ENCODE assay signal across 28 cellular contexts in genomic region chr18:44568343-44568742, GRCh38.
"Had no signal": no experiment of that assay in that cellular context is flagged by ENCODE, and none has a peak within 500 bp of the region (broad histone marks: within the 10 kb centered on the region; RNA-seq: fewer than 3 reads in every experiment).

No MANE protein-coding gene starts in this region.

- H3K4me1 ChIP-seq: adrenal gland, left ventricle myocardium inferior, stomach had no signal

- H3K4me3 Mint-ChIP-seq: activated B cell treated with CpG ODN at 0.5 μM for 24 hours; activated CD4-positive, alpha-beta T cell treated with anti-CD3 and anti-CD28 coated beads for 36 hours; activated naive CD8-positive, alpha-beta T cell; brain; effector memory CD8-positive, alpha-beta T cell; mesothelial cell of epicardium; naive B cell; stimulated activated naive B cell treated with anti-CD40 and anti-IgM and Interleukin-4, amounts not matched to agents 10 μg/mL and 1 μg/mL and 100 μg/mL, for 72 hours; T-helper 2 cell treated with Interferon-gamma antibody and Interleukin-4, amounts not matched to agents 5 μg/mL and 100 μg/mL, for 36 hours had no signal

- FAIRE-seq: islet of Langerhans had no signal

- H3K27ac Mint-ChIP-seq: activated B cell treated with CpG ODN at 0.5 μM for 24 hours; activated CD4-positive, alpha-beta T cell treated with anti-CD3 and anti-CD28 coated beads for 36 hours; activated naive CD8-positive, alpha-beta T cell; brain; effector memory CD8-positive, alpha-beta T cell; mesothelial cell of epicardium; progenitor cell of endocrine pancreas; stimulated activated naive B cell treated with anti-CD40 and anti-IgM and Interleukin-4, amounts not matched to agents 10 μg/mL and 1 μg/mL and 100 μg/mL, for 72 hours; T-helper 2 cell treated with Interferon-gamma antibody and Interleukin-4, amounts not matched to agents 5 μg/mL and 100 μg/mL, for 36 hours had no signal

- H3K4me1 Mint-ChIP-seq: activated B cell treated with CpG ODN at 0.5 μM for 24 hours; activated CD4-positive, alpha-beta T cell treated with anti-CD3 and anti-CD28 coated beads for 36 hours; brain had no signal

- H3K4me3 ChIP-seq: adrenal gland, left ventricle myocardium inferior, lung, ovary, stomach, tibial artery had no signal

- H3K9me3 Mint-ChIP-seq: activated B cell treated with CpG ODN at 0.5 μM for 24 hours; effector memory CD8-positive, alpha-beta T cell; T-helper 2 cell treated with Interferon-gamma antibody and Interleukin-4, amounts not matched to agents 5 μg/mL and 100 μg/mL, for 36 hours had no signal

- H3K9me3 ChIP-seq: adrenal gland, left ventricle myocardium inferior, ovary, stomach, tibial artery had no signal

- DNase-seq: activated B cell treated with CpG ODN at 0.5 μM for 24 hours; activated CD4-positive, alpha-beta T cell treated with anti-CD3 and anti-CD28 coated beads for 36 hours; activated CD4-positive, alpha-beta T cell treated with anti-CD3 and anti-CD28 coated beads, Interleukin-2, amount 50 U/mL, for 4 hours; activated CD8-positive, alpha-beta memory T cell treated with anti-CD3 and anti-CD28 coated beads for 24 hours; activated effector memory CD4-positive, alpha-beta T cell treated with Interleukin-2 at 50 U/mL for 16 hours; activated naive CD4-positive, alpha-beta T cell treated with Interleukin-2 at 50 U/mL for 16 hours; adrenal gland; aorta; caudate nucleus; cortex of kidney; effector memory CD8-positive, alpha-beta T cell; foreskin melanocyte; left ventricle myocardium inferior; naive B cell; ovary; stimulated activated CD4-positive, alpha-beta T cell treated with anti-CD3 and anti-CD28 coated beads, Interleukin-15, amount 100 ng/mL, for 24 hours; stimulated activated CD4-positive, alpha-beta T cell treated with anti-CD3 and anti-CD28 coated beads, Interleukin-2, amount 100 ng/mL, for 24 hours; stimulated activated naive B cell treated with anti-CD40 and anti-IgM and Interleukin-4, amounts not matched to agents 10 μg/mL and 1 μg/mL and 100 μg/mL, for 72 hours; stomach; T-helper 1 cell; tibial artery had no signal

- H3K27me3 Mint-ChIP-seq: activated B cell treated with CpG ODN at 0.5 μM for 24 hours; activated CD4-positive, alpha-beta T cell treated with anti-CD3 and anti-CD28 coated beads for 36 hours; activated naive CD8-positive, alpha-beta T cell; naive B cell; progenitor cell of endocrine pancreas; stimulated activated naive B cell treated with anti-CD40 and anti-IgM and Interleukin-4, amounts not matched to agents 10 μg/mL and 1 μg/mL and 100 μg/mL, for 72 hours had no signal

- H3K36me3 Mint-ChIP-seq: activated naive CD8-positive, alpha-beta T cell; brain; mesothelial cell of epicardium; naive B cell had no signal

- ATAC-seq: activated CD4-positive, alpha-beta T cell treated with anti-CD3 and anti-CD28 coated beads for 36 hours; effector memory CD8-positive, alpha-beta T cell; stimulated activated naive B cell treated with anti-CD40 and anti-IgM and Interleukin-4, amounts not matched to agents 10 μg/mL and 1 μg/mL and 100 μg/mL, for 72 hours had no signal

- H3K27me3 ChIP-seq: adrenal gland, ovary, stomach, tibial artery had no signal

- H3K36me3 ChIP-seq: adrenal gland, left ventricle myocardium inferior, ovary, stomach, tibial artery had no signal

- H3K27ac ChIP-seq: adrenal gland, left ventricle myocardium inferior, ovary, stomach, tibial artery had no signal
